In the genomic region with DNA sequence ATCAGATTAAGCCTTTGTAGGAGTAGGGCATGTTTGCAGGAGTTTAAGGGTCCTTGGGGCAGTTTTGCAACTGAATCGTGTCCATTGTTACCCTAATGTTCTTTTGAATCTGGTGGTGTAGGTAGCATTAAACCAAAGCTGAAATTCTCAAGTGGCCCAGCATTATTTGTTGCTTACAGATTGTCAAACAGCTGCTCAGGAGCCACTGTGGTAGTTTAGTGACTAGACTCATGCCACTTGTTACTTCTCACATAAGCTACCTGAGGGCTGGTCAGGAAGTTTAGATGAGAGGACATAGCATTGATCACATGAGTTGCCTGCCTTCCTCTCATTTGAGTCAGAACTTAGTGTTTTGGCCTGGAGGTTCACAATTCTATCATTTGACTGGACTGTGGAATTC, we compare ENCODE assay signal across 18 cellular contexts.
DNase-seq lines count a peak whose midpoint lies in the region; ATAC-seq and TF ChIP-seq lines count a peak whose summit lies in the region.
"Had no signal": no experiment of that assay in that cellular context is flagged by ENCODE, and none has a peak within 500 bp of the region (broad histone marks: within the 10 kb centered on the region; RNA-seq: fewer than 3 reads in every experiment).

No MANE protein-coding gene starts in this region.

- DNase-seq in activated naive CD8-positive, alpha-beta T cell treated with anti-CD3 and anti-CD28 coated beads, Interleukin-2, amount 10 ng/mL, durations not matched to agents 7 days and 5 days, result no peak
- no peak for DNase-seq in activated naive CD8-positive, alpha-beta T cell treated with anti-CD3 and anti-CD28 coated beads for 36 hours
- DNase-seq in NT2/D1 (ENCODE audit: low read depth, low spot score), result peak; percentile 51
- peak in 1 of 2 donors; percentile 60 for DNase-seq in foreskin keratinocyte
- peak; percentile 82 to 91 for DNase-seq in trophoblast cell
- no peak for DNase-seq in HUDEP-2 (lab: John Stamatoyannopoulos, UW; ENCODE audit: unreplicated experiment in 76 of 76)
- DNase-seq: activated CD4-positive, alpha-beta T cell treated with anti-CD3 and anti-CD28 coated beads for 48 hours; activated CD8-positive, alpha-beta memory T cell treated with anti-CD3 and anti-CD28 coated beads, Interleukin-2, amount 50 U/mL, for 48 hours; activated naive CD4-positive, alpha-beta T cell; aorta; HCEC 1CT; left ventricle myocardium superior; NCI-H1694 treated with DMSO at 0.1 percent for 48 hours; NCI-H226; stimulated activated CD8-positive, alpha-beta memory T cell treated with anti-CD3 and anti-CD28 coated beads, Interleukin-4, amount 100 ng/mL, for 48 hours had no signal

- peaks cover 50% of the 10 kb centered on the region for H3K4me1 Mint-ChIP-seq in activated naive CD8-positive, alpha-beta T cell treated with anti-CD3 and anti-CD28 coated beads, Interleukin-2, amount 10 ng/mL, durations not matched to agents 7 days and 5 days
- H3K4me1 Mint-ChIP-seq in activated naive CD8-positive, alpha-beta T cell treated with anti-CD3 and anti-CD28 coated beads for 36 hours, result peaks cover 70% of the 10 kb centered on the region

- no peaks in the 10 kb centered on the region for H3K9me3 ChIP-seq in NT2/D1 (ENCODE audit: insufficient read depth, low read length)
- no peaks in the 10 kb centered on the region for H3K9me3 ChIP-seq in trophoblast cell (ENCODE audit: insufficient read depth, low read depth, low read length)
- H3K9me3 ChIP-seq: BLaER1 treated with 17β-estradiol and CSF1 and Interleukin-3, amounts not matched to agents 10 nM and 100 nM had no signal

- H4K8ac ChIP-seq in trophoblast cell (ENCODE audit: low read depth, low read length), result no peak overlapping the region

- H4K12ac ChIP-seq in trophoblast cell (ENCODE audit: low read depth, low read length), result no peak overlapping the region

- no peak for ATAC-seq in activated naive CD8-positive, alpha-beta T cell treated with anti-CD3 and anti-CD28 coated beads, Interleukin-2, amount 10 ng/mL, durations not matched to agents 7 days and 5 days (ENCODE audit: low read depth)
- no peak for ATAC-seq in foreskin keratinocyte
- ATAC-seq in HG03196 (IDR thresholded peaks at IDR 0.05; ENCODE audit: unreplicated experiment), result no peak
- ATAC-seq in GM18517 (IDR thresholded peaks at IDR 0.05; ENCODE audit: unreplicated experiment), result no peak
- ATAC-seq: left ventricle myocardium superior had no signal

- no peak overlapping the region for H3K23ac ChIP-seq in trophoblast cell (ENCODE audit: low read length)

- H3K36me3 Mint-ChIP-seq in activated naive CD8-positive, alpha-beta T cell treated with anti-CD3 and anti-CD28 coated beads, Interleukin-2, amount 10 ng/mL, durations not matched to agents 7 days and 5 days, result peaks cover 55% of the 10 kb centered on the region
- peaks cover 65% of the 10 kb centered on the region for H3K36me3 Mint-ChIP-seq in activated naive CD8-positive, alpha-beta T cell treated with anti-CD3 and anti-CD28 coated beads for 36 hours

- no peak overlapping the region for H3K14ac ChIP-seq in trophoblast cell (ENCODE audit: low read length)

- H2BK120ac ChIP-seq in trophoblast cell (ENCODE audit: insufficient read depth, low read length, poor library complexity), result no peak overlapping the region

- H3K4ac ChIP-seq in trophoblast cell (ENCODE audit: low read depth, low read length), result no peak overlapping the region

- POLR2A ChIA-PET in activated naive CD8-positive, alpha-beta T cell treated with anti-CD3 and anti-CD28 coated beads, Interleukin-2, amount 10 ng/mL, durations not matched to agents 7 days and 5 days (lab: Charles Lee), result no interaction called here

- H3K9me3 Mint-ChIP-seq in activated naive CD8-positive, alpha-beta T cell treated with anti-CD3 and anti-CD28 coated beads, Interleukin-2, amount 10 ng/mL, durations not matched to agents 7 days and 5 days, result no peaks in the 10 kb centered on the region
- H3K9me3 Mint-ChIP-seq in activated naive CD8-positive, alpha-beta T cell treated with anti-CD3 and anti-CD28 coated beads for 36 hours, result no peaks in the 10 kb centered on the region

- no CpG with 5 or more reads among the region's 1 CpG for WGBS in trophoblast cell (ENCODE audit: extremely low coverage, insufficient coverage, insufficient read length)

- peak overlapping the region; percentile 30 for H3K27ac Mint-ChIP-seq in activated naive CD8-positive, alpha-beta T cell treated with anti-CD3 and anti-CD28 coated beads, Interleukin-2, amount 10 ng/mL, durations not matched to agents 7 days and 5 days
- no peak overlapping the region for H3K27ac Mint-ChIP-seq in activated naive CD8-positive, alpha-beta T cell treated with anti-CD3 and anti-CD28 coated beads for 36 hours

- no peaks in the 10 kb centered on the region for H3K79me2 ChIP-seq in trophoblast cell (ENCODE audit: control insufficient read depth, insufficient read depth, low read length, poor library complexity)

- H3K9ac ChIP-seq in NT2/D1 (ENCODE audit: insufficient read length, low read depth), result no peak overlapping the region
- no peak overlapping the region for H3K9ac ChIP-seq in trophoblast cell (ENCODE audit: low read length)
- H3K9ac ChIP-seq: BLaER1 treated with 17β-estradiol and CSF1 and Interleukin-3, amounts not matched to agents 10 nM and 100 nM had no signal

- H4K91ac ChIP-seq in trophoblast cell (ENCODE audit: low read depth, low read length), result no peak overlapping the region

- H3K36me3 ChIP-seq in NT2/D1 (ENCODE audit: insufficient read depth, insufficient read length, low read length), result peaks cover 16% of the 10 kb centered on the region
- peaks cover 2% of the 10 kb centered on the region in 2 experiments for H3K36me3 ChIP-seq in trophoblast cell (ENCODE audit: control insufficient read depth in 1 of 2, insufficient read depth in 2 of 2, low read length in 2 of 2)

- H3K79me1 ChIP-seq in trophoblast cell (ENCODE audit: low read length), result peaks cover 8% of the 10 kb centered on the region

- no peak overlapping the region for H3K4me3 Mint-ChIP-seq in activated naive CD8-positive, alpha-beta T cell treated with anti-CD3 and anti-CD28 coated beads, Interleukin-2, amount 10 ng/mL, durations not matched to agents 7 days and 5 days
- no peak overlapping the region for H3K4me3 Mint-ChIP-seq in activated naive CD8-positive, alpha-beta T cell treated with anti-CD3 and anti-CD28 coated beads for 36 hours

- no peaks in the 10 kb centered on the region for H3K27me3 Mint-ChIP-seq in activated naive CD8-positive, alpha-beta T cell treated with anti-CD3 and anti-CD28 coated beads, Interleukin-2, amount 10 ng/mL, durations not matched to agents 7 days and 5 days
- no peaks in the 10 kb centered on the region for H3K27me3 Mint-ChIP-seq in activated naive CD8-positive, alpha-beta T cell treated with anti-CD3 and anti-CD28 coated beads for 36 hours

- no peak overlapping the region for H3K4me2 ChIP-seq in trophoblast cell (ENCODE audit: low read length)
- H3K4me2 ChIP-seq: BLaER1 treated with 17β-estradiol and CSF1 and Interleukin-3, amounts not matched to agents 10 nM and 100 nM had no signal

- no peak overlapping the region for H2AFZ ChIP-seq in trophoblast cell (ENCODE audit: insufficient read depth, low read length, poor library complexity)

- no peaks in the 10 kb centered on the region for H3K4me1 ChIP-seq in NT2/D1 (ENCODE audit: insufficient read depth, insufficient read length)
- H3K4me1 ChIP-seq in foreskin keratinocyte, result peaks cover 36% of the 10 kb centered on the region
- H3K4me1 ChIP-seq in trophoblast cell (ENCODE audit: control insufficient read depth in 1 of 2, insufficient read depth in 2 of 2, low read length in 2 of 2), result peaks cover 6 to 17% of the 10 kb centered on the region in 2 experiments
- H3K4me1 ChIP-seq: BLaER1 treated with 17β-estradiol and CSF1 and Interleukin-3, amounts not matched to agents 10 nM and 100 nM had no signal

- H3K4me3 ChIP-seq in NT2/D1 (ENCODE audit: insufficient read length, low read depth) (no peak overlapping the region), trophoblast cell (ENCODE audit: low read depth, low read length) (no peak overlapping the region)
- H3K4me3 ChIP-seq: BLaER1 treated with 17β-estradiol and CSF1 and Interleukin-3, amounts not matched to agents 10 nM and 100 nM had no signal

- H3K27ac ChIP-seq in foreskin keratinocyte (peak overlapping the region; percentile 31), trophoblast cell (ENCODE audit: low read depth, low read length) (peak overlapping the region; percentile 53)
- H3K27ac ChIP-seq: BLaER1 treated with 17β-estradiol and CSF1 and Interleukin-3, amounts not matched to agents 10 nM and 100 nM had no signal

- H2BK5ac ChIP-seq in trophoblast cell (ENCODE audit: low read depth, low read length, poor library complexity), result no peak overlapping the region

- no peak overlapping the region for H2AK5ac ChIP-seq in trophoblast cell (ENCODE audit: low read length)

- H3K18ac ChIP-seq in trophoblast cell (ENCODE audit: low read length), result no peak overlapping the region

- no peak overlapping the region for H2BK12ac ChIP-seq in trophoblast cell (ENCODE audit: low read length)

- H3K27me3 ChIP-seq in NT2/D1 (ENCODE audit: insufficient read depth, insufficient read length) (no peaks in the 10 kb centered on the region), foreskin keratinocyte (no peaks in the 10 kb centered on the region), trophoblast cell (ENCODE audit: insufficient read depth, low read length) (no peaks in the 10 kb centered on the region)
- H3K27me3 ChIP-seq: BLaER1 treated with 17β-estradiol and CSF1 and Interleukin-3, amounts not matched to agents 10 nM and 100 nM had no signal

- TF ChIP-seq CTCF in foreskin keratinocyte (conservative IDR thresholded peaks at IDR 0.05), result no peak

Comparison
In these comparisons a context has a peak if more than half of its experiments do, and no peak if none do; other contexts are left out.
1. DNase-seq: peak in NT2/D1 (single experiment) and trophoblast cell (2 of 2); none in activated naive CD8-positive, alpha-beta T cell treated with anti-CD3 and anti-CD28 coated beads, Interleukin-2, amount 10 ng/mL, durations not matched to agents 7 days and 5 days (single experiment), activated naive CD8-positive, alpha-beta T cell treated with anti-CD3 and anti-CD28 coated beads for 36 hours (single experiment) and HUDEP-2 (0 of 76).